ENCODE assay signal across 8 cellular contexts in genomic region chr1:156081174-156082110, GRCh38. TPM values are rescaled to one million over a fixed set of nuclear protein-coding genes. Genes with fewer than 3 reads are reported as not detected.
A peak's percentile ranks its signal among the peaks of the same experiment; 100 is the strongest.
DNase-seq lines count a peak whose midpoint lies in the region; ATAC-seq and TF ChIP-seq lines count a peak whose summit lies in the region.

No MANE protein-coding gene starts in this region.

- H3K9me3 Mint-ChIP-seq in endothelial cell (ENCODE audit: unreplicated experiment), result no peaks in the 10 kb centered on the region

- no peak for ATAC-seq in GM19035 (IDR thresholded peaks at IDR 0.05; ENCODE audit: unreplicated experiment)

- peaks cover 24% of the 10 kb centered on the region for H3K36me3 Mint-ChIP-seq in endothelial cell (ENCODE audit: low read depth, unreplicated experiment)

- peak; percentile 66 for DNase-seq in NCI-H69 (lab: John Stamatoyannopoulos, UW)
- DNase-seq in endothelial cell (ENCODE audit: low spot score), result no peak
- peak; percentile 67 for DNase-seq in retina
- DNase-seq in NK-92 (lab: John Stamatoyannopoulos, UW; ENCODE audit: unreplicated experiment), result no peak
- no peak for DNase-seq in superior temporal gyrus (ENCODE audit: extremely low spot score)
- no peak for DNase-seq in HK-2 (ENCODE audit: unreplicated experiment)

- H3K4me3 Mint-ChIP-seq in endothelial cell (ENCODE audit: unreplicated experiment), result peak overlapping the region; percentile 97

- peak overlapping the region; percentile 85 for H3K27ac Mint-ChIP-seq in endothelial cell (ENCODE audit: unreplicated experiment)

- peaks cover 17% of the 10 kb centered on the region for H3K27me3 Mint-ChIP-seq in endothelial cell (ENCODE audit: unreplicated experiment)

- H3K4me3 ChIP-seq in GM08714 (ENCODE audit: low read length), result peak overlapping the region; percentile 72

- no peak for TF ChIP-seq CTCF in endothelial cell (IDR thresholded peaks at IDR 0.05; ENCODE audit: unreplicated experiment)

- H3K4me1 Mint-ChIP-seq in endothelial cell (ENCODE audit: unreplicated experiment), result peaks cover 68% of the 10 kb centered on the region

RNA-seq across cellular contexts. Expression of gene MEX3A, which starts 0.8 kb away (rescaled TPM):
- 63.9 TPM for total RNA-seq in endothelial cell (ENCODE audit: unreplicated experiment)

RNA-seq across cellular contexts. Expression of gene RAB25, which starts 20.5 kb away (rescaled TPM):
- 1.6 TPM for total RNA-seq in endothelial cell (ENCODE audit: unreplicated experiment)

RNA-seq across cellular contexts. Expression of gene LAMTOR2, which starts 26.9 kb away (rescaled TPM):
- 82.4 TPM for total RNA-seq in endothelial cell (ENCODE audit: unreplicated experiment)

RNA-seq across cellular contexts. Expression of gene UBQLN4, which starts 27.8 kb away (rescaled TPM):
- total RNA-seq in endothelial cell (ENCODE audit: unreplicated experiment), result 47.6 TPM

RNA-seq across cellular contexts. Expression of gene LMNA, which starts 33.1 kb away (rescaled TPM):
- total RNA-seq in endothelial cell (ENCODE audit: unreplicated experiment), result 35.8 TPM

Comparison
In these comparisons a context has a peak if more than half of its experiments do, and no peak if none do; other contexts are left out.
1. DNase-seq: peak in NCI-H69 (single experiment) and retina (single experiment); none in endothelial cell (single experiment), NK-92 (single experiment), superior temporal gyrus (single experiment) and HK-2 (single experiment).